Comparison of ENCODE assay signal across 9 cellular contexts in the genomic region with DNA sequence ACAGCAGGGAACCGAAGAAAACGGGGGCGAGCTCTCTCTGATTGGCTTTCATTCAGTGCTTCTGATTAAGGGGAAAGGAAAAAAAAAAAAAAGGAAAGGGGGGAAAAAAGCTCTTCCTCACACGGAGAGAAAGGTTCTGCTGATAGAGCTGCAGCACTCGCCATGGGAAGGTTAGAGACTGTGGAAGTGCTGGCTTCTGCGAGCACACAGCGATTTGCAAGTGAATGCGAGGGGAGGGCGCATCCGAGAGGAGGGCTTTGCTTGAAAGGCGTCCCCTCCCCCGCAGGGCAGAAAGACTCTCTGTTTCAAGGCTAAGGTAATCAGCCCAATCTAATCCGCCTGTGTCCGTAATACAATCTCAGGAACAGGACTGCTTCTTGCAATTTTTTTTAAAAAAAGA. TPM values are rescaled to one million over a fixed set of nuclear protein-coding genes. Genes with fewer than 3 reads are reported as not detected.
A peak's percentile ranks its signal among the peaks of the same experiment; 100 is the strongest.
DNase-seq lines count a peak whose midpoint lies in the region; ATAC-seq and TF ChIP-seq lines count a peak whose summit lies in the region.
"Had no signal": no experiment of that assay in that cellular context is flagged by ENCODE, and none has a peak within 500 bp of the region (broad histone marks: within the 10 kb centered on the region; RNA-seq: fewer than 3 reads in every experiment).

A gene (minus strand): TSS at position 222 of the 400 bp plus-strand sequence. CDS start 51,488 bp downstream, outside the sequence.

- in situ Hi-C loops in KBM-7 (cut with MboI; ENCODE audit: low pct_unique_long_range_greater_than_20kb, low sequenced_read_pairs), result no loop called here

- no peak for TF ChIP-seq EP300 in upper lobe of left lung (IDR thresholded peaks at IDR 0.05)

- DNase-seq in NCI-H2107 (lab: John Stamatoyannopoulos, UW), result peak; percentile 3
- no peak for DNase-seq in NCI-H2107 treated with DMSO at 0.1 percent for 48 hours (lab: John Stamatoyannopoulos, UW; ENCODE audit: unreplicated experiment)
- DNase-seq in adipocyte (ENCODE audit: low read depth), result peak; percentile 56
- DNase-seq in iPS DF 4.7 (ENCODE audit: extremely low read depth, low spot score), result peak; percentile 78
- DNase-seq in germinal center (ENCODE audit: low spot score), result no peak
- no peak for DNase-seq in KBM-7
- DNase-seq in upper lobe of left lung, result no peak
- DNase-seq: NCI-H187 had no signal

- ATAC-seq in upper lobe of left lung (ENCODE audit: low FRiP score in 2 of 2), result no peak

- WGBS in upper lobe of left lung, 2 donors, result 1 to 3% methylated on average over 14 of the region's 14 CpGs

- H3K9me3 ChIP-seq in adipocyte (ENCODE audit: control insufficient read depth, low read length), result no peaks in the 10 kb centered on the region
- no peaks in the 10 kb centered on the region for H3K9me3 ChIP-seq in upper lobe of left lung

- H3K27ac ChIP-seq in temporal lobe (ENCODE audit: low read depth, low read length) (peak within 1 kb of the TSS; percentile 25), upper lobe of left lung (no peak within 1 kb of the TSS)

- H3K36me3 ChIP-seq in adipocyte (ENCODE audit: control insufficient read depth, insufficient read depth, low read length, severe bottlenecking) (no peaks in the 10 kb centered on the region), upper lobe of left lung (no peaks in the 10 kb centered on the region)

- H3K4me1 ChIP-seq in adipocyte (ENCODE audit: control insufficient read depth, insufficient read depth, low read length) (no peaks in the 10 kb centered on the region), upper lobe of left lung (peaks cover 0 to 6% (median 2%) of the 10 kb centered on the region in 4 donors)

- no peak for TF ChIP-seq POLR2A in upper lobe of left lung (IDR thresholded peaks at IDR 0.05)

- TF ChIP-seq CTCF in upper lobe of left lung (IDR thresholded peaks at IDR 0.05), result no peak

- H3K4me3 ChIP-seq in adipocyte (ENCODE audit: low read length) (peak within 1 kb of the TSS; percentile 73), upper lobe of left lung (peak within 1 kb of the TSS in 2 of 4 donors; percentile 19 to 36)

- no peak within 1 kb of the TSS for H3K9ac ChIP-seq in adipocyte (ENCODE audit: low read length)

- H3K27me3 ChIP-seq in adipocyte (replicated peaks; ENCODE audit: control insufficient read depth, insufficient read depth, low read length) (no peaks in the 10 kb centered on the region), upper lobe of left lung (no peaks in the 10 kb centered on the region)

RNA-seq across cellular contexts. Expression of the gene that starts here (rescaled TPM):
- total RNA-seq in temporal lobe, result 53.4 TPM
- total RNA-seq in upper lobe of left lung, result under 1 TPM in 4 of 6 donors, not detected in 2; 0.26 to 0.78 (median 0.52) TPM

Comparison
In these comparisons a context has a peak if more than half of its experiments do, and no peak if none do; other contexts are left out.
1. RNA of the gene that starts here (total RNA-seq): 53.4 TPM in temporal lobe (single experiment); 0.26 to 0.78 TPM in upper lobe of left lung; every median in the first group is over 10 times any median in the second.
2. DNase-seq: peak in NCI-H2107 (single experiment), adipocyte (single experiment) and iPS DF 4.7 (single experiment); none in NCI-H2107 treated with DMSO at 0.1 percent for 48 hours (single experiment), germinal center (single experiment), KBM-7 (single experiment) and upper lobe of left lung (0 of 2).